12 cellular contexts compared by ENCODE assay signal in genomic region chr2:170966648-170967396, GRCh38. TPM values are rescaled to one million over a fixed set of nuclear protein-coding genes. Genes with fewer than 3 reads are reported as not detected.
A peak's percentile ranks its signal among the peaks of the same experiment; 100 is the strongest.
DNase-seq lines count a peak whose midpoint lies in the region; ATAC-seq and TF ChIP-seq lines count a peak whose summit lies in the region.
"Had no signal": no experiment of that assay in that cellular context is flagged by ENCODE, and none has a peak within 500 bp of the region (broad histone marks: within the 10 kb centered on the region; RNA-seq: fewer than 3 reads in every experiment).

No MANE protein-coding gene starts in this region.

- H3K4me3 ChIP-seq in mesenchymal stem cell (ENCODE audit: insufficient read depth in 1 of 2, low read depth in 1 of 2, low read length in 2 of 2) = peak overlapping the region in 1 of 2 experiments; percentile 24
- H3K4me3 ChIP-seq: coronary artery, vagina had no signal

- no peaks in the 10 kb centered on the region for H3K4me1 Mint-ChIP-seq in CD4-positive, alpha-beta T cell (ENCODE audit: low read depth)
- H3K4me1 Mint-ChIP-seq in activated T-helper 17 cell treated with anti-CD3 and anti-CD28 coated beads, Interleukin-2, amount 50 U/mL, for 72 hours = no peaks in the 10 kb centered on the region

- no peak overlapping the region for H2AFZ ChIP-seq in mesenchymal stem cell (ENCODE audit: low read depth, low read length)

- no peak overlapping the region for H3K4ac ChIP-seq in mesenchymal stem cell (ENCODE audit: low read depth in 1 of 2, low read length in 2 of 2)

- H3K14ac ChIP-seq in mesenchymal stem cell (ENCODE audit: low read length in 2 of 2) = no peak overlapping the region

- H2BK15ac ChIP-seq in mesenchymal stem cell (ENCODE audit: low read depth, poor library complexity, severe bottlenecking) = no peak overlapping the region

- H4K91ac ChIP-seq in mesenchymal stem cell (ENCODE audit: low read length) = no peak overlapping the region

- WGBS in mesenchymal stem cell = 97% methylated on average over 9 of the region's 13 CpGs

- DNase-seq in CD4-positive, alpha-beta T cell = no peak
- DNase-seq in HEK293T (ENCODE audit: extremely low spot score) = peak; percentile 35
- DNase-seq in mesenchymal stem cell = peak; percentile 19
- no peak for DNase-seq in activated effector memory CD4-positive, alpha-beta T cell treated with Interleukin-2 at 50 U/mL for 16 hours
- DNase-seq in NCI-H226 = no peak
- no peak for DNase-seq in GM03348 (ENCODE audit: low spot score)
- DNase-seq: activated CD4-positive, CD25-positive, alpha-beta regulatory T cell treated with anti-CD3 and anti-CD28 coated beads, Interleukin-2, amount 50 U/mL, for 72 hours; NCI-H187 had no signal

- no peak overlapping the region for H2BK12ac ChIP-seq in mesenchymal stem cell (ENCODE audit: low read length in 2 of 2)

- peak; percentile 63 for ATAC-seq in CD4-positive, alpha-beta T cell (ENCODE audit: poor library complexity)
- no peak for ATAC-seq in activated T-helper 17 cell treated with anti-CD3 and anti-CD28 coated beads, Interleukin-2, amount 50 U/mL, for 72 hours (replicated peaks)
- no peak for ATAC-seq in HG03095 (IDR thresholded peaks at IDR 0.05; ENCODE audit: unreplicated experiment)

- peaks cover 13% of the 10 kb centered on the region for H3K79me1 ChIP-seq in mesenchymal stem cell (replicated peaks; ENCODE audit: low read length, poor library complexity, severe bottlenecking)

- H3K23ac ChIP-seq in mesenchymal stem cell (ENCODE audit: low read length in 2 of 2) = no peak overlapping the region

- CTCF ChIA-PET in CD4-positive, alpha-beta T cell (lab: Charles Lee) = interaction anchor here (1.3 to 1.7 kb wide), 2 partner anchors 38 to 449 kb away, joined by 3 to 4 read pairs; partner anchors contain the start of gene GORASP2
- CTCF ChIA-PET in HEK293T (lab: Yijun Ruan, JAX) = interaction anchor here (0.6 to 0.7 kb wide), 2 partner anchors 10 to 970 kb away, joined by 3 to 4 read pairs; no protein-coding TSS in a partner anchor

- no peak overlapping the region for H3K9ac ChIP-seq in mesenchymal stem cell (ENCODE audit: low read length)

- H3K27me3 ChIP-seq in CD4-positive, alpha-beta T cell (ENCODE audit: control insufficient read depth, insufficient read depth, low read length) = no peaks in the 10 kb centered on the region
- no peaks in the 10 kb centered on the region for H3K27me3 ChIP-seq in mesenchymal stem cell (ENCODE audit: control insufficient read depth in 1 of 2, insufficient read depth in 1 of 2, low read length in 2 of 2)
- H3K27me3 ChIP-seq: vagina had no signal

- peaks cover 60% of the 10 kb centered on the region for H3K36me3 Mint-ChIP-seq in CD4-positive, alpha-beta T cell (ENCODE audit: low read depth)
- H3K36me3 Mint-ChIP-seq in activated T-helper 17 cell treated with anti-CD3 and anti-CD28 coated beads, Interleukin-2, amount 50 U/mL, for 72 hours (ENCODE audit: low read depth) = peaks cover 71% of the 10 kb centered on the region

- peak overlapping the region; percentile 64 for H3K27ac Mint-ChIP-seq in CD4-positive, alpha-beta T cell
- peak overlapping the region; percentile 25 for H3K27ac Mint-ChIP-seq in activated T-helper 17 cell treated with anti-CD3 and anti-CD28 coated beads, Interleukin-2, amount 50 U/mL, for 72 hours

- no peak overlapping the region for H4K8ac ChIP-seq in mesenchymal stem cell (ENCODE audit: low read length)

- no peak overlapping the region for H3K27ac ChIP-seq in CD4-positive, alpha-beta T cell (ENCODE audit: low read depth, low read length)
- H3K27ac ChIP-seq in mesenchymal stem cell (ENCODE audit: low read length, poor library complexity, severe bottlenecking) = peak overlapping the region; percentile 90
- H3K27ac ChIP-seq: coronary artery, vagina had no signal

- no peak overlapping the region for H3K4me2 ChIP-seq in mesenchymal stem cell (ENCODE audit: low read length, poor library complexity, severe bottlenecking)

- TF ChIP-seq CTCF in CD4-positive, alpha-beta T cell (IDR thresholded peaks at IDR 0.05) = peak; percentile 21

- H3K4me1 ChIP-seq in mesenchymal stem cell (ENCODE audit: control insufficient read depth, insufficient read depth, low read depth, low read length) = peaks cover 26% of the 10 kb centered on the region
- H3K4me1 ChIP-seq: vagina had no signal

- no peak overlapping the region for H2BK120ac ChIP-seq in mesenchymal stem cell (ENCODE audit: low read depth, low read length)

- peaks cover 34 to 71% of the 10 kb centered on the region in 2 experiments for H3K36me3 ChIP-seq in mesenchymal stem cell (ENCODE audit: control insufficient read depth in 1 of 2, insufficient read depth in 2 of 2, low read depth in 1 of 2, low read length in 2 of 2)

- H3K4me3 Mint-ChIP-seq in CD4-positive, alpha-beta T cell = no peak overlapping the region
- no peak overlapping the region for H3K4me3 Mint-ChIP-seq in activated T-helper 17 cell treated with anti-CD3 and anti-CD28 coated beads, Interleukin-2, amount 50 U/mL, for 72 hours

- no peaks in the 10 kb centered on the region for H3K27me3 Mint-ChIP-seq in CD4-positive, alpha-beta T cell
- no peaks in the 10 kb centered on the region for H3K27me3 Mint-ChIP-seq in activated T-helper 17 cell treated with anti-CD3 and anti-CD28 coated beads, Interleukin-2, amount 50 U/mL, for 72 hours

- intact Hi-C loops in CD4-positive, alpha-beta T cell (cut with DNase I, micrococcal nuclease) = loop anchor here in 1 of 2 experiments (5.0 kb wide), 1 partner anchor 35 kb away; no protein-coding TSS in a partner anchor

- POLR2A ChIA-PET in CD4-positive, alpha-beta T cell (lab: Charles Lee) = interaction anchor here (1.1 kb wide), 1 partner anchor 450 kb away, joined by 3 read pairs; no protein-coding TSS in a partner anchor
- POLR2A ChIA-PET in HEK293T (lab: Yijun Ruan, JAX) = no interaction called here

- H2AK5ac ChIP-seq in mesenchymal stem cell (ENCODE audit: low read length, severe bottlenecking) = peak overlapping the region; percentile 55

- no peak overlapping the region for H2BK5ac ChIP-seq in mesenchymal stem cell (ENCODE audit: low read depth, low read length, poor library complexity, severe bottlenecking)

- no peak overlapping the region for H3K18ac ChIP-seq in mesenchymal stem cell (ENCODE audit: low read depth in 1 of 2, low read length in 2 of 2)

- H3K9me3 ChIP-seq in CD4-positive, alpha-beta T cell (ENCODE audit: control insufficient read depth, low read length) = no peaks in the 10 kb centered on the region
- H3K9me3 ChIP-seq in mesenchymal stem cell (ENCODE audit: control insufficient read depth, low read length) = no peaks in the 10 kb centered on the region
- H3K9me3 ChIP-seq: vagina had no signal

- no peaks in the 10 kb centered on the region for H3K9me3 Mint-ChIP-seq in CD4-positive, alpha-beta T cell
- no peaks in the 10 kb centered on the region for H3K9me3 Mint-ChIP-seq in activated T-helper 17 cell treated with anti-CD3 and anti-CD28 coated beads, Interleukin-2, amount 50 U/mL, for 72 hours

TF ChIP-seq in HEK293T, 16 proteins besides CTCF, POLR2A, EP300 and RAD21:
- TF ChIP-seq NFRKB (IDR thresholded peaks at IDR 0.05) = no peak
- no peak for TF ChIP-seq CTBP1 (IDR thresholded peaks at IDR 0.05; ENCODE audit: borderline replicate concordance)
- no peak for TF ChIP-seq BHLHE40 (IDR thresholded peaks at IDR 0.05; ENCODE audit: borderline replicate concordance)
- TF ChIP-seq SUZ12 (IDR thresholded peaks at IDR 0.05) = no peak
- no peak for TF ChIP-seq LEF1 (IDR thresholded peaks at IDR 0.05; ENCODE audit: borderline replicate concordance)
- TF ChIP-seq L3MBTL2 (conservative IDR thresholded peaks at IDR 0.05) = no peak
- no peak for TF ChIP-seq FOXM1 (IDR thresholded peaks at IDR 0.05; ENCODE audit: borderline replicate concordance)
- no peak for TF ChIP-seq ELF4 (IDR thresholded peaks at IDR 0.05)
- TF ChIP-seq FOXK2 (IDR thresholded peaks at IDR 0.05) = no peak
- TF ChIP-seq ARNT (IDR thresholded peaks at IDR 0.05) = no peak
- no peak for TF ChIP-seq TARDBP (IDR thresholded peaks at IDR 0.05)
- no peak for TF ChIP-seq FOXA1 (IDR thresholded peaks at IDR 0.05)
- no peak for TF ChIP-seq HDGF (IDR thresholded peaks at IDR 0.05; ENCODE audit: borderline replicate concordance)
- TF ChIP-seq SP1 (IDR thresholded peaks at IDR 0.05) = no peak
- no peak for TF ChIP-seq ZNF384 (IDR thresholded peaks at IDR 0.05)

RNA-seq across cellular contexts. Expression of gene GORASP2, which starts 37.8 kb away (rescaled TPM):
- total RNA-seq in CD4-positive, alpha-beta T cell = 10 to 100 TPM; 87.3 to 95.7 TPM
- total RNA-seq in activated T-helper 17 cell treated with anti-CD3 and anti-CD28 coated beads, Interleukin-2, amount 50 U/mL, for 72 hours = 10 to 100 TPM; 51.6 to 65.0 TPM
- polyA plus RNA-seq in mesenchymal stem cell (2013, experiment 1 of 2) = 132 TPM
- 130 TPM for polyA plus RNA-seq in mesenchymal stem cell (2013, experiment 2 of 2)

Comparison
In these comparisons a context has a peak if more than half of its experiments do, and no peak if none do; other contexts are left out.
1. DNase-seq: peak in HEK293T (single experiment) and mesenchymal stem cell (single experiment); none in CD4-positive, alpha-beta T cell (0 of 10), activated effector memory CD4-positive, alpha-beta T cell treated with Interleukin-2 at 50 U/mL for 16 hours (single experiment), NCI-H226 (single experiment) and GM03348 (single experiment).